ENCODE assay signal across 8 cellular contexts in the genomic region with DNA sequence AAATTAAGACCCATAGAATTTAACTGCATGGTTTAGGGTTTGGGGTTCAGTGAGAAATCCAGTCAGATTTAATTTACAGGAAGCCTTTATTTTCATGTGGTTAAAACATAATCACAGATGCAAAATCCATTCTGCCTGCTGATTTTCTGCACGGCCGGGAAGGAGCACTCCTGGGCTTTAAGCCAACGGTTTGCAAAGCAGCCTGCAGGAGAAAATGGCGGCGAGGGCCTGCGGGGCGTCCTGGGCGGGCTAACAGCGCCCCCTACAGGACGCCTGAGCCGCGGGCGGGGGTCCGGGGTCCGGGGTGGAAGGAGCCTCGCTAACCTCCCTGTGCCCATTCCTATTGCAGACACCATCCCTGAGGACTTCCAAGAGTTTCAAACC. TPM values are rescaled to one million over a fixed set of nuclear protein-coding genes. Genes with fewer than 3 reads are reported as not detected.
DNase-seq lines count a peak whose midpoint lies in the region; ATAC-seq and TF ChIP-seq lines count a peak whose summit lies in the region.

No MANE protein-coding gene starts in this region.

- H2BK15ac ChIP-seq in IMR-90 (ENCODE audit: low read depth, low read length) = no peak overlapping the region

- in situ Hi-C loops in IMR-90 (cut with MboI; ENCODE audit: low sequenced_read_pairs) = loop anchor here (5.0 kb wide), 1 partner anchor 530 kb away; no protein-coding TSS in a partner anchor

- dilution Hi-C loops in IMR-90 (cut with HindIII; ENCODE audit: low sequenced_read_pairs, unreplicated experiment) = no loop called here

- H4K5ac ChIP-seq in IMR-90 (ENCODE audit: low read depth, low read length) = no peak overlapping the region

- H3K9me3 ChIP-seq in IMR-90 (ENCODE audit: control insufficient read depth, insufficient read depth, low read length) (no peaks in the 10 kb centered on the region), adrenal gland (replicated peaks in 1 of 3) (no peaks in the 10 kb centered on the region), heart right ventricle (no peaks in the 10 kb centered on the region)

- no peak overlapping the region for H2BK20ac ChIP-seq in IMR-90 (ENCODE audit: low read depth, low read length)

- TF ChIP-seq RAD21 in IMR-90 (IDR thresholded peaks at IDR 0.05; ENCODE audit: low read length) = peak; percentile 65

- intact Hi-C loops in IMR-90 (cut with micrococcal nuclease) = loop anchor here (1.0 to 5.0 kb wide), 6 partner anchors 157 to 1175 kb away; no protein-coding TSS in a partner anchor
- intact Hi-C loops in adrenal gland (cut with DNase I) = no loop called here
- intact Hi-C loops in heart right ventricle (cut with DNase I) = loop anchor here (2.0 to 10.0 kb wide), 12 partner anchors 90 to 1060 kb away; a partner anchor contains a TSS

- H3K4ac ChIP-seq in IMR-90 (ENCODE audit: low read depth, low read length) = no peak overlapping the region

- no peak overlapping the region for H3K14ac ChIP-seq in IMR-90 (replicated peaks; ENCODE audit: low read depth, low read length)

- H4K91ac ChIP-seq in IMR-90 (ENCODE audit: insufficient read depth, low read depth, low read length) = no peak overlapping the region

- no peak overlapping the region for H2AK5ac ChIP-seq in IMR-90 (ENCODE audit: low read depth, low read length)

- no peaks in the 10 kb centered on the region for H3K9me1 ChIP-seq in IMR-90 (ENCODE audit: insufficient read depth, low read length)

- no peak overlapping the region for H2BK5ac ChIP-seq in IMR-90 (ENCODE audit: low read depth, low read length, poor library complexity, severe bottlenecking)

- no peaks in the 10 kb centered on the region for H4K20me1 ChIP-seq in IMR-90 (ENCODE audit: insufficient read depth, low read length)

- H3K27ac ChIP-seq in IMR-90 (ENCODE audit: insufficient read depth, low read length) (no peak overlapping the region), adrenal gland (peak overlapping the region in 3 of 5 donors; percentile 45 to 70 (median 63)), heart right ventricle (peak overlapping the region in 9 of 10 donors; percentile 37 to 82 (median 66))

- no peak overlapping the region for H2AK9ac ChIP-seq in IMR-90 (replicated peaks; ENCODE audit: low read depth, low read length, poor library complexity)

- H3K23ac ChIP-seq in IMR-90 (ENCODE audit: low read depth, low read length) = no peak overlapping the region

- no peak overlapping the region for H2BK120ac ChIP-seq in IMR-90 (ENCODE audit: low read depth, low read length)

- no peak overlapping the region for H3K4me3 ChIP-seq in IMR-90 (ENCODE audit: insufficient read depth, low read depth, low read length)
- H3K4me3 ChIP-seq in adrenal gland = peak overlapping the region in 1 of 4 donors; percentile 44
- H3K4me3 ChIP-seq in heart right ventricle = peak overlapping the region in 9 of 10 donors; percentile 15 to 50 (median 43)

- H3K9ac ChIP-seq in IMR-90 (ENCODE audit: low read depth, low read length) = no peak overlapping the region

- H3K18ac ChIP-seq in IMR-90 (ENCODE audit: low read depth, low read length) = no peak overlapping the region

- H3K56ac ChIP-seq in IMR-90 (ENCODE audit: extremely low read depth, insufficient read depth, low read length) = no peak overlapping the region

- POLR2A ChIA-PET in IMR-90 (lab: Charles Lee; ENCODE audit: unreplicated experiment) = no interaction called here

- H3K27me3 ChIP-seq in IMR-90 (ENCODE audit: control insufficient read depth, insufficient read depth, low read length) = peaks cover 2% of the 10 kb centered on the region; the same call in 1 of the 2 replicates
- H3K27me3 ChIP-seq in adrenal gland = no peaks in the 10 kb centered on the region
- no peaks in the 10 kb centered on the region for H3K27me3 ChIP-seq in heart right ventricle

- no peaks in the 10 kb centered on the region for H3K79me1 ChIP-seq in IMR-90 (ENCODE audit: low read depth in 1 of 2, low read length in 2 of 2)

- H3K36me3 ChIP-seq in IMR-90 (ENCODE audit: control insufficient read depth, insufficient read depth, low read length) = no peaks in the 10 kb centered on the region
- H3K36me3 ChIP-seq in adrenal gland (replicated peaks in 1 of 2) = no peaks in the 10 kb centered on the region
- H3K36me3 ChIP-seq in heart right ventricle = peaks cover 0 to 32% (median 0%) of the 10 kb centered on the region in 9 donors

- H3K4me1 ChIP-seq in IMR-90 (ENCODE audit: control insufficient read depth, insufficient read depth, low read length) = peaks cover 3% of the 10 kb centered on the region; the same call in 1 of the 2 replicates
- peaks cover 0 to 9% of the 10 kb centered on the region in 2 donors for H3K4me1 ChIP-seq in adrenal gland (replicated peaks in 1 of 2)
- peaks cover 3 to 26% (median 13%) of the 10 kb centered on the region in 9 donors for H3K4me1 ChIP-seq in heart right ventricle

- peak overlapping the region in 1 of 2 experiments; percentile 9; a peak in 1 of 4 replicates for H4K8ac ChIP-seq in IMR-90 (ENCODE audit: low read depth in 2 of 2, low read length in 2 of 2)

- TF ChIP-seq CTCF in IMR-90 (conservative IDR thresholded peaks at IDR 0.05; ENCODE audit: low read depth, low read length) (peak; percentile 67), adrenal gland (IDR thresholded peaks at IDR 0.05) (peak; percentile 78 to 95 (median 88)), heart right ventricle (IDR thresholded peaks at IDR 0.05) (peak; percentile 93 to 98 (median 96))

- CTCF ChIA-PET in IMR-90 (lab: Yijun Ruan, JAX) = interaction anchor here (0.6 to 2.0 kb wide), 7 partner anchors 9 to 1060 kb away, joined by 3 to 8 read pairs (median 3); no protein-coding TSS in a partner anchor

- H3K4me2 ChIP-seq in IMR-90 (ENCODE audit: low read depth, low read length) = peak overlapping the region; percentile 51; the same call in 1 of the 2 replicates

- no TSS peak for BruUV-seq in IMR-90 (replicated peaks; lab: Mats Ljungman, UMichigan)

- DNase-seq in COLO668 (lab: John Stamatoyannopoulos, UW; ENCODE audit: unreplicated experiment) (peak; percentile 41), IMR-90 (peak; percentile 70), RPMI8226 (peak; percentile 80), adrenal gland (peak; percentile 81 to 89 (median 85)), heart right ventricle (peak; percentile 77 to 85), pulmonary artery endothelial cell (ENCODE audit: low read depth, low spot score) (peak; percentile 22)

- H2AFZ ChIP-seq in IMR-90 (replicated peaks; ENCODE audit: low read length, poor library complexity) = peak overlapping the region; percentile 26

- ATAC-seq in IMR-90 (ENCODE audit: low read depth) (peak; percentile 79), heart right ventricle (peak; percentile 83 to 94 (median 89)), GM21367 (IDR thresholded peaks at IDR 0.05; ENCODE audit: unreplicated experiment) (no peak), HG02981 (IDR thresholded peaks at IDR 0.05; ENCODE audit: unreplicated experiment) (no peak)

- 10% methylated on average over 6 of the region's 16 CpGs; no CpG with 5 or more reads in 1 of the 2 experiments for WGBS in IMR-90 (ENCODE audit: extremely low coverage in 2 of 2, insufficient read length in 1 of 2), 2 experiments
- WGBS in adrenal gland, 4 donors = 0 to 5% (median 2%) methylated on average over 9 to 16 of the region's 16 CpGs
- 2 to 5% methylated on average over 16 of the region's 16 CpGs for WGBS in heart right ventricle, 2 donors

- TF ChIP-seq POLR2A in IMR-90 (IDR thresholded peaks at IDR 0.05; ENCODE audit: low read depth, low read length) (no peak), adrenal gland (IDR thresholded peaks at IDR 0.05) (no peak)

TF ChIP-seq in IMR-90, 13 proteins besides CTCF, POLR2A, EP300 and RAD21:
- TF ChIP-seq RFX5 (IDR thresholded peaks at IDR 0.05; ENCODE audit: low read depth, low read length) (no peak), NFE2L2 (IDR thresholded peaks at IDR 0.05; ENCODE audit: low read depth, low read length) (no peak), CHD1 (IDR thresholded peaks at IDR 0.05; ENCODE audit: low read depth, low read length) (no peak), RCOR1 (IDR thresholded peaks at IDR 0.05; ENCODE audit: insufficient replicate concordance, low read length) (no peak), SMC3 (IDR thresholded peaks at IDR 0.05; ENCODE audit: low read depth, low read length) (peak; percentile 32; the same call in 1 of the 2 replicates), CEBPB (IDR thresholded peaks at IDR 0.05; ENCODE audit: low read depth, low read length) (no peak), MAFK (IDR thresholded peaks at IDR 0.05; ENCODE audit: low read depth, low read length) (no peak), MAZ (IDR thresholded peaks at IDR 0.05; ENCODE audit: borderline replicate concordance, low read depth, low read length) (peak; percentile 66; the same call in 1 of the 2 replicates)
- TF ChIP-seq, protein P1, sequence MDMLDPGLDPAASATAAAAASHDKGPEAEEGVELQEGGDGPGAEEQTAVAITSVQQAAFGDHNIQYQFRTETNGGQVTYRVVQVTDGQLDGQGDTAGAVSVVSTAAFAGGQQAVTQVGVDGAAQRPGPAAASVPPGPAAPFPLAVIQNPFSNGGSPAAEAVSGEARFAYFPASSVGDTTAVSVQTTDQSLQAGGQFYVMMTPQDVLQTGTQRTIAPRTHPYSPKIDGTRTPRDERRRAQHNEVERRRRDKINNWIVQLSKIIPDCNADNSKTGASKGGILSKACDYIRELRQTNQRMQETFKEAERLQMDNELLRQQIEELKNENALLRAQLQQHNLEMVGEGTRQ (IDR thresholded peaks at IDR 0.05; ENCODE audit: low read depth, low read length) = no peak

RNA-seq across cellular contexts. Expression of a gene that starts 47.6 kb away (rescaled TPM):
- 0.83 and 0.90 TPM in 2 replicates for total RNA-seq in IMR-90 (2012; rRNA removed)
- polyA plus RNA-seq in IMR-90 (2012; rRNA removed) = 0.53 and 0.92 TPM in 2 replicates
- polyA plus RNA-seq in IMR-90 (2012; cell fraction: cytosol; rRNA removed) = 0.68 and 0.80 TPM in 2 replicates
- 1.7 and 2.2 TPM in 2 replicates for polyA plus RNA-seq in IMR-90 (2012; cell fraction: nucleus; rRNA removed; ENCODE audit: low replicate concordance)
- total RNA-seq in adrenal gland = 1 to 10 TPM in 5 of 8 donors, under 1 TPM in 3; 0.36 to 3.6 (median 1.5) TPM
- polyA plus RNA-seq in adrenal gland = 1 to 10 TPM; 1.1 to 9.3 (median 4.3) TPM
- 100 to 1,000 TPM in 3 of 10 donors, 10 to 100 TPM in 7; 41.1 to 180 (median 68.0) TPM for total RNA-seq in heart right ventricle
- polyA plus RNA-seq in heart right ventricle = 10 to 100 TPM; 60.4 to 65.6 TPM
- total RNA-seq in pulmonary artery endothelial cell = under 0.01 TPM in 1 of 2 replicates, not detected in the other

Comparison
In these comparisons a context has a peak if more than half of its experiments do, and no peak if none do; other contexts are left out.
1. DNase-seq: peak in every context shown above with its lines; median percentile 85 in adrenal gland; 81 in heart right ventricle; 80 in RPMI8226; 70 in IMR-90; 41 in COLO668; 22 in pulmonary artery endothelial cell.
2. ATAC-seq: peak in IMR-90 (single experiment) and heart right ventricle (8 of 8); none in GM21367 (single experiment) and HG02981 (single experiment).
3. RNA of a gene that starts 47.6 kb away (total RNA-seq): 41.1 to 180 TPM in heart right ventricle; 0.36 to 3.6 TPM in adrenal gland, 0.83 to 0.90 TPM in IMR-90 and under 0.01 TPM in pulmonary artery endothelial cell; every median in the first group is over 4 times any median in the second.
4. intact Hi-C loops: an anchor here in IMR-90 (1.0 to 5.0 kb wide) and heart right ventricle (2.0 to 10.0 kb wide); none called in adrenal gland.
5. Peak in every context shown above with its lines, with median percentiles within 50 percentile points of each other: CTCF ChIP-seq.